Comparison of ENCODE assay signal across 8 cellular contexts in genomic region chr11:123511037-123511870, GRCh38.
DNase-seq lines count a peak whose midpoint lies in the region; ATAC-seq and TF ChIP-seq lines count a peak whose summit lies in the region.

No MANE protein-coding gene starts in this region.

- peak overlapping the region; percentile 51 for H3K27ac Mint-ChIP-seq in activated T-helper 17 cell treated with anti-CD3 and anti-CD28 coated beads, Interleukin-2, amount 50 U/mL, for 72 hours

- H3K27me3 Mint-ChIP-seq in activated T-helper 17 cell treated with anti-CD3 and anti-CD28 coated beads, Interleukin-2, amount 50 U/mL, for 72 hours, result no peaks in the 10 kb centered on the region

- no peaks in the 10 kb centered on the region for H3K9me3 Mint-ChIP-seq in activated T-helper 17 cell treated with anti-CD3 and anti-CD28 coated beads, Interleukin-2, amount 50 U/mL, for 72 hours

- CTCF ChIA-PET in RWPE1 (lab: Yijun Ruan, JAX), result interaction anchor here (0.6 to 1.9 kb wide), 10 partner anchors 10 to 224 kb away, joined by 3 to 12 read pairs (median 4); no protein-coding TSS in a partner anchor

- TF ChIP-seq CTCF in DOHH2 (IDR thresholded peaks at IDR 0.05; ENCODE audit: low read depth, low read length, poor library complexity, severe bottlenecking) (peak; percentile 92), LNCaP clone FGC (IDR thresholded peaks at IDR 0.05; ENCODE audit: control insufficient read depth, extremely low read depth, insufficient read depth) (peak; percentile 86), RWPE1 (conservative IDR thresholded peaks at IDR 0.05; ENCODE audit: low read depth) (peak; percentile 89), fibroblast of villous mesenchyme (IDR thresholded peaks at IDR 0.05; ENCODE audit: insufficient read depth, low read depth, low read length) (peak; percentile 82), thoracic aorta (IDR thresholded peaks at IDR 0.05) (peak; percentile 60)

- 16 to 18% methylated on average over 14 of the region's 14 CpGs for WGBS in GM23248 (ENCODE audit: low coverage in 1 of 2, low lambda C conversion rate in 2 of 2, missing lambda C conversion rate in 2 of 2), 2 experiments

- peaks cover 11% of the 10 kb centered on the region for H3K36me3 Mint-ChIP-seq in activated T-helper 17 cell treated with anti-CD3 and anti-CD28 coated beads, Interleukin-2, amount 50 U/mL, for 72 hours (ENCODE audit: low read depth)

- POLR2A ChIA-PET in RWPE1 (lab: Yijun Ruan, JAX; ENCODE audit: low non-redundant PET), result interaction anchor here (0.7 kb wide), 1 partner anchor 111 kb away, joined by 3 read pairs; no protein-coding TSS in a partner anchor

- H2AFZ ChIP-seq in GM23248, result no peak overlapping the region

- peaks cover 26% of the 10 kb centered on the region for H3K4me1 Mint-ChIP-seq in activated T-helper 17 cell treated with anti-CD3 and anti-CD28 coated beads, Interleukin-2, amount 50 U/mL, for 72 hours

- H3K9me3 ChIP-seq in DOHH2 (ENCODE audit: control insufficient read depth, insufficient read depth, low read length) (no peaks in the 10 kb centered on the region), GM23248 (ENCODE audit: low read depth) (no peaks in the 10 kb centered on the region), thoracic aorta (no peaks in the 10 kb centered on the region)

- H4K20me1 ChIP-seq in DOHH2 (ENCODE audit: control insufficient read depth, insufficient read depth, low read depth, low read length), result no peaks in the 10 kb centered on the region
- no peaks in the 10 kb centered on the region for H4K20me1 ChIP-seq in GM23248 (ENCODE audit: insufficient read depth)

- H3K9ac ChIP-seq in GM23248, result peak overlapping the region; percentile 27

- H3K4me1 ChIP-seq in DOHH2 (ENCODE audit: control insufficient read depth, low read length) (no peaks in the 10 kb centered on the region), GM23248 (ENCODE audit: insufficient read depth) (peaks cover 9% of the 10 kb centered on the region; the same call in 1 of the 2 replicates), thoracic aorta (ENCODE audit: control insufficient read depth in 1 of 2, low read depth in 2 of 2) (no peaks in the 10 kb centered on the region)

- in situ Hi-C loops in GM23248 (cut with MboI), result no loop called here

- H3K9me2 ChIP-seq in DOHH2 (replicated peaks; ENCODE audit: control insufficient read depth, low read length), result no peaks in the 10 kb centered on the region
- no peaks in the 10 kb centered on the region for H3K9me2 ChIP-seq in GM23248 (ENCODE audit: insufficient read depth)

- no peaks in the 10 kb centered on the region for H3K79me2 ChIP-seq in DOHH2 (ENCODE audit: control insufficient read depth, low read length)
- peaks cover 90% of the 10 kb centered on the region for H3K79me2 ChIP-seq in GM23248 (ENCODE audit: insufficient read depth)

- H3K27me3 ChIP-seq in DOHH2 (ENCODE audit: control insufficient read depth, low read length) (peaks cover 10% of the 10 kb centered on the region), GM23248 (replicated peaks; ENCODE audit: insufficient read depth) (no peaks in the 10 kb centered on the region), thoracic aorta (replicated peaks; ENCODE audit: insufficient read depth) (no peaks in the 10 kb centered on the region)

- H3K36me3 ChIP-seq in DOHH2 (ENCODE audit: control insufficient read depth, low read length) (no peaks in the 10 kb centered on the region), GM23248 (ENCODE audit: low read depth) (no peaks in the 10 kb centered on the region), thoracic aorta (no peaks in the 10 kb centered on the region)

- no peaks in the 10 kb centered on the region for H3F3A ChIP-seq in DOHH2 (ENCODE audit: control insufficient read depth, insufficient read depth)
- H3F3A ChIP-seq in GM23248 (ENCODE audit: insufficient read depth), result no peaks in the 10 kb centered on the region

- no peak overlapping the region for H3K4me3 ChIP-seq in DOHH2 (ENCODE audit: low read length)
- no peak overlapping the region for H3K4me3 ChIP-seq in GM23248
- no peak overlapping the region for H3K4me3 ChIP-seq in LNCaP clone FGC (ENCODE audit: low read depth, low read length)
- H3K4me3 ChIP-seq in fibroblast of villous mesenchyme (ENCODE audit: low read depth, low read length), result no peak overlapping the region
- H3K4me3 ChIP-seq in thoracic aorta, result no peak overlapping the region

- peak; percentile 94 for DNase-seq in GM23248
- DNase-seq in LNCaP clone FGC (ENCODE audit: low read depth), result peak; percentile 63
- peak; percentile 89 for DNase-seq in RWPE1 (ENCODE audit: low spot score)
- peak; percentile 82 for DNase-seq in fibroblast of villous mesenchyme (ENCODE audit: low read depth)
- DNase-seq in non-pigmented ciliary epithelial cell (ENCODE audit: low read depth), result peak; percentile 49
- DNase-seq in thoracic aorta (ENCODE audit: low spot score), result peak; percentile 25

- no peak overlapping the region for H3K4me2 ChIP-seq in DOHH2 (ENCODE audit: low read length)
- H3K4me2 ChIP-seq in GM23248 (ENCODE audit: unreplicated experiment), result peak overlapping the region; percentile 67

- no peak overlapping the region for H3K4me3 Mint-ChIP-seq in activated T-helper 17 cell treated with anti-CD3 and anti-CD28 coated beads, Interleukin-2, amount 50 U/mL, for 72 hours

- ATAC-seq in activated T-helper 17 cell treated with anti-CD3 and anti-CD28 coated beads, Interleukin-2, amount 50 U/mL, for 72 hours (replicated peaks), result peak; percentile 96
- ATAC-seq in thoracic aorta (ENCODE audit: insufficient number of reproducible peaks, low FRiP score, low read depth), result peak; percentile 72

- no peak overlapping the region for H3K27ac ChIP-seq in DOHH2 (ENCODE audit: low read depth, low read length)
- H3K27ac ChIP-seq in GM23248, result no peak overlapping the region
- no peak overlapping the region for H3K27ac ChIP-seq in RWPE1
- H3K27ac ChIP-seq in thoracic aorta, result no peak overlapping the region

Comparison
In these comparisons a context has a peak if more than half of its experiments do, and no peak if none do; other contexts are left out.
1. DNase-seq: peak in every context shown above with its lines; median percentile 94 in GM23248; 89 in RWPE1; 82 in fibroblast of villous mesenchyme; 63 in LNCaP clone FGC; 49 in non-pigmented ciliary epithelial cell; 25 in thoracic aorta.